Comparison of ENCODE assay signal across 8 cellular contexts in the genomic region with DNA sequence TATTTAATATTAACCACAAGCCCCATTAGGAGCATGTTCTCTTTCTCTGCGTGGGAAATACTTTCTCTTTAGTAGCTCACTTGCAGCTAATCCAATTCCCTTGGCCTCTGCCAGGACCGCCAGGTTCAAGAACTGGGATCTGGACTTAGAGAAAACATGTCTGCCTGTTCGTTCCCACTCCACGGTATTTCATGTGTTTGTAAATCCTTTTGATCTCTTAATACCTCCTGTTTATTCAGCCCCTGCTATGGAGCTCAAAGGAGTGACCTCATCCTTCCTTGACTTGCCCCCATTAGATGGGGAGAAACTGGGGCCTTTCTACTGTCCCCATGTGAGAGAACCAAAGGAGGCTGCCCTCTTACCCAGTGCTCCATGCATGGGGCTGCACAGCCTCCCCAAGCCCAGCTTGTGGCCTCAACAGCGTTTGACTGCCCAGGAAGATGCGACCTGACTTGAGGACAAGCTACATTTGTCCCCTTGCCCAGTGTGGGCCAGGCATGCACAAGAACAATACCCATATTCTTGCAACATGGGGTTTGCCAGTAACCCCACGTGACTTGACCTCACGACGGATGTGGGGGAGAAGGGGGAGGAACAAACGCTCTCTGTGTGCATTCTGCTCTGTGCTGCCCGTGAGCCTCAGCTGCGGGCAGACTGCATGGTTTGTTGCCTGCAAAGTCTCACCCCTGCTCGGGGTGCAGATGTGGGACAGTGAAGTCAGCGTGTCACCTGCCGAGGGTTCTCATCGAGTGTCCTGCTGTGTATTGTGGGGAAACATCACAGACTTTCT. TPM values are rescaled to one million over a fixed set of nuclear protein-coding genes. Genes with fewer than 3 reads are reported as not detected.
DNase-seq lines count a peak whose midpoint lies in the region; ATAC-seq and TF ChIP-seq lines count a peak whose summit lies in the region.

No MANE protein-coding gene starts in this region.

- H3K9me3 Mint-ChIP-seq in activated B cell treated with CpG ODN at 0.5 μM for 24 hours, result no peaks in the 10 kb centered on the region
- no peaks in the 10 kb centered on the region for H3K9me3 Mint-ChIP-seq in MCF 10A (ENCODE audit: unreplicated experiment)

- ATAC-seq in HG03469 (IDR thresholded peaks at IDR 0.05; ENCODE audit: unreplicated experiment) (peak; percentile 52), activated B cell treated with CpG ODN at 0.5 μM for 24 hours (ENCODE audit: low read depth) (peak; percentile 96), right lobe of liver (peak; percentile 3 to 10 (median 4))

- 78% methylated on average over 9 of the region's 16 CpGs for WGBS in right lobe of liver (ENCODE audit: insufficient coverage, low coverage, low lambda C conversion rate, missing lambda C conversion rate)

- TF ChIP-seq POLR2A in right lobe of liver (IDR thresholded peaks at IDR 0.05), result no peak

- H3K36me3 Mint-ChIP-seq in activated B cell treated with CpG ODN at 0.5 μM for 24 hours (ENCODE audit: low read depth), result no peaks in the 10 kb centered on the region
- peaks cover 45% of the 10 kb centered on the region for H3K36me3 Mint-ChIP-seq in MCF 10A (ENCODE audit: insufficient read depth, unreplicated experiment)

- no peaks in the 10 kb centered on the region for H3K36me3 ChIP-seq in right lobe of liver

- H3K4me3 ChIP-seq in right lobe of liver, result no peak overlapping the region

- in situ Hi-C loops in GM13977 (cut with MboI; ENCODE audit: low pct_unique_long_range_greater_than_20kb, low sequenced_read_pairs, unreplicated experiment), result no loop called here

- H3K4me1 Mint-ChIP-seq in activated B cell treated with CpG ODN at 0.5 μM for 24 hours, result peaks cover 23% of the 10 kb centered on the region
- H3K4me1 Mint-ChIP-seq in MCF 10A (ENCODE audit: insufficient read depth, unreplicated experiment), result peaks cover 44% of the 10 kb centered on the region

- no TSS peak for BruUV-seq in MCF 10A (replicated peaks; lab: Mats Ljungman, UMichigan)

- CTCF ChIA-PET in activated B cell treated with CpG ODN at 0.5 μM for 24 hours (lab: Charles Lee) (interaction anchor here (2.3 kb wide), 1 partner anchor 35 kb away, joined by 9 read pairs; no protein-coding TSS in a partner anchor), MCF 10A (lab: Yijun Ruan, JAX) (interaction anchor here (0.6 to 20.5 kb wide), 17 partner anchors 11 to 911 kb away, joined by 3 to 290 read pairs (median 6); no protein-coding TSS in a partner anchor)

- peak overlapping the region in 1 of 3 donors; percentile 22 for H3K27ac ChIP-seq in right lobe of liver

- peak overlapping the region; percentile 24 for H3K27ac Mint-ChIP-seq in activated B cell treated with CpG ODN at 0.5 μM for 24 hours
- H3K27ac Mint-ChIP-seq in MCF 10A (ENCODE audit: low read depth, unreplicated experiment), result peak overlapping the region; percentile 98

- TF ChIP-seq CTCF in GM13977 (IDR thresholded peaks at IDR 0.05; ENCODE audit: extremely low read depth, insufficient read depth, missing control alignments) (no peak), activated B cell treated with CpG ODN at 0.5 μM for 24 hours (IDR thresholded peaks at IDR 0.05) (no peak), MCF 10A (IDR thresholded peaks at IDR 0.05; ENCODE audit: unreplicated experiment) (no peak), right lobe of liver (IDR thresholded peaks at IDR 0.05) (no peak)

- H3K27me3 Mint-ChIP-seq in activated B cell treated with CpG ODN at 0.5 μM for 24 hours, result peaks cover 9% of the 10 kb centered on the region
- H3K27me3 Mint-ChIP-seq in MCF 10A (ENCODE audit: insufficient read depth, unreplicated experiment), result no peaks in the 10 kb centered on the region

- POLR2A ChIA-PET in activated B cell treated with CpG ODN at 0.5 μM for 24 hours (lab: Charles Lee) (no interaction called here), MCF 10A (lab: Yijun Ruan, JAX) (interaction anchor here (0.8 to 21.3 kb wide), 14 partner anchors 10 to 144 kb away, joined by 3 to 480 read pairs (median 6); a partner anchor contains a TSS)

- DNase-seq in GM13977 (ENCODE audit: low spot score) (peak; percentile 64), activated B cell treated with CpG ODN at 0.5 μM for 24 hours (peak; percentile 26), MCF 10A (ENCODE audit: unreplicated experiment) (peak; percentile 65), right lobe of liver (peak in 2 of 3 donors; percentile 42 to 68), NCI-H1105 (lab: John Stamatoyannopoulos, UW) (no peak), COR-L47 (lab: John Stamatoyannopoulos, UW) (no peak)
- DNase-seq in stimulated activated CD4-positive, alpha-beta T cell treated with anti-CD3 and anti-CD28 coated beads, TNF-alpha, amount 100 ng/mL, for 48 hours (ENCODE audit: low read depth in 3 of 3), result peak; percentile 25 to 44 (median 38)

- H3K4me1 ChIP-seq in right lobe of liver, result peaks cover 0 to 14% (median under 1%) of the 10 kb centered on the region in 4 donors

- H3K9me3 ChIP-seq in right lobe of liver, result no peaks in the 10 kb centered on the region

- peak overlapping the region; percentile 59 for H3K4me3 Mint-ChIP-seq in activated B cell treated with CpG ODN at 0.5 μM for 24 hours
- H3K4me3 Mint-ChIP-seq in MCF 10A (ENCODE audit: unreplicated experiment), result peak overlapping the region; percentile 68

- H3K27me3 ChIP-seq in right lobe of liver, result no peaks in the 10 kb centered on the region

- intact Hi-C loops in activated B cell treated with CpG ODN at 0.5 μM for 24 hours (cut with micrococcal nuclease), result loop anchor here (5.0 kb wide), 1 partner anchor 33 kb away; no protein-coding TSS in a partner anchor
- intact Hi-C loops in MCF 10A (cut with micrococcal nuclease), result loop anchor here (5.0 kb wide), 1 partner anchor 33 kb away; no protein-coding TSS in a partner anchor
- intact Hi-C loops in right lobe of liver (cut with DNase I), result no loop called here

RNA-seq across cellular contexts. Expression of a gene that starts 30.3 kb away (rescaled TPM):
- total RNA-seq in activated B cell treated with CpG ODN at 0.5 μM for 24 hours (1.6 and 2.5 TPM in 2 replicates), MCF 10A (2022) (31.1 and 40.7 TPM in 2 replicates), right lobe of liver (10 to 100 TPM; 17.2 to 65.7 (median 34.2) TPM)

Comparison
In these comparisons a context has a peak if more than half of its experiments do, and no peak if none do; other contexts are left out.
1. DNase-seq: peak in GM13977 (single experiment), activated B cell treated with CpG ODN at 0.5 μM for 24 hours (single experiment), MCF 10A (single experiment), right lobe of liver (2 of 3) and stimulated activated CD4-positive, alpha-beta T cell treated with anti-CD3 and anti-CD28 coated beads, TNF-alpha, amount 100 ng/mL, for 48 hours (3 of 3); none in NCI-H1105 (single experiment) and COR-L47 (single experiment).
2. ATAC-seq: peak in every context shown above with its lines; median percentile 96 in activated B cell treated with CpG ODN at 0.5 μM for 24 hours; 52 in HG03469; 4 in right lobe of liver.
3. intact Hi-C loops: an anchor here in activated B cell treated with CpG ODN at 0.5 μM for 24 hours (5.0 kb wide) and MCF 10A (5.0 kb wide); none called in right lobe of liver.